Comparison of ENCODE assay signal across 8 cellular contexts in the genomic region with DNA sequence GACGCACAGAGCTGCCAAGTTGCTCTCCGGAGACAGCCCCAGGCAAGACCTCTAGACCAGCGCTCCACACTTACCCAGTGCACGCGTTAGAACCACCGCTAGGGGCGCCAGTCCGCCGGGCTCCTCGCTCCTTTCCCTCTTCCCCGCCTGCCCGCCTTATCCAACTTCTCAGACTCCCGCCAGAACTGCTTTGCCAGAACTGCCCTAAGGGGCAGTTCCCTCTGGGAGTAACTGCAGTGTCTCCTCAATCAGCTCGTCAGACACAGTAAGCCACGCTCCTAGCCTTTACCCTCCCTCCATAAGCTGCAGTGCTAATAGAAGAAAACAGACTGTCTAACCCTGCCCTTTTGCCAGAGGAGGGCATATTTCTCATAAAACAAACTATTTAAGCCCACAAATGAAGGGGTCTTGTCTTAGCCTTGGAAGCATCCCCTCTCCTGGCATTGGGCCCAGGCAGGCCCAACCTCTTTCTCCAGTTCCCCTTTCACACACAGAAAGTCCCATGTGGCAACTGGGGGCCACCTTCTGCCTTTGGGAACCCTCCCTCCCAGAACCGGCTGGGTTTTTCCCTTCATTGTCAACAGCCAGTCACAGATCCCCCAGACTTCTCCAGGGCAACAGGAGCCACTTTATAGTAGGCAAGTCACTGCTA. TPM values are rescaled to one million over a fixed set of nuclear protein-coding genes. Genes with fewer than 3 reads are reported as not detected.
DNase-seq lines count a peak whose midpoint lies in the region; ATAC-seq and TF ChIP-seq lines count a peak whose summit lies in the region.

No MANE protein-coding gene starts in this region.

- peak overlapping the region; percentile 61 for H3K4me3 ChIP-seq in ACC112 (ENCODE audit: low read depth, low read length)
- no peak overlapping the region for H3K4me3 ChIP-seq in LNCaP clone FGC (ENCODE audit: low read depth, low read length)
- no peak overlapping the region for H3K4me3 ChIP-seq in fibroblast of pulmonary artery (replicated peaks; ENCODE audit: low read depth, low read length)

- peak overlapping the region; percentile 93 for H3K27ac Mint-ChIP-seq in activated T-helper 17 cell treated with anti-CD3 and anti-CD28 coated beads, Interleukin-2, amount 50 U/mL, for 72 hours
- peak overlapping the region; percentile 94 to 100 (median 95) for H3K27ac Mint-ChIP-seq in nephron

- peak; percentile 68 for DNase-seq in LNCaP clone FGC (ENCODE audit: low read depth)
- peak; percentile 96 for DNase-seq in RPMI7951 (ENCODE audit: low read depth)
- peak; percentile 88 for DNase-seq in fibroblast of pulmonary artery (ENCODE audit: low read depth)
- peak; percentile 77 for DNase-seq in stimulated activated naive CD4-positive, alpha-beta T cell treated with Interleukin-2 at 50 U/mL for 16 hours (lab: John Stamatoyannopoulos, UW)

- peaks cover 51% of the 10 kb centered on the region for H3K4me1 Mint-ChIP-seq in activated T-helper 17 cell treated with anti-CD3 and anti-CD28 coated beads, Interleukin-2, amount 50 U/mL, for 72 hours
- H3K4me1 Mint-ChIP-seq in nephron, result peaks cover 79% of the 10 kb centered on the region

- H3K27ac ChIP-seq in ACC112 (ENCODE audit: low read depth, low read length), result no peak overlapping the region

- peaks cover 53% of the 10 kb centered on the region for H3K4me1 ChIP-seq in ACC112 (ENCODE audit: control insufficient read depth, insufficient read depth, low read length, unreplicated experiment)

- H3K79me2 ChIP-seq in ACC112 (ENCODE audit: control insufficient read depth, insufficient read depth, low read length, unreplicated experiment), result no peaks in the 10 kb centered on the region

- no peaks in the 10 kb centered on the region for H3K36me3 ChIP-seq in ACC112 (ENCODE audit: insufficient read depth, low read length)

- peak; percentile 27 for ATAC-seq in GM18907 (IDR thresholded peaks at IDR 0.05; ENCODE audit: unreplicated experiment)
- ATAC-seq in activated T-helper 17 cell treated with anti-CD3 and anti-CD28 coated beads, Interleukin-2, amount 50 U/mL, for 72 hours (replicated peaks), result peak; percentile 45

- no peaks in the 10 kb centered on the region for H3K9me3 Mint-ChIP-seq in activated T-helper 17 cell treated with anti-CD3 and anti-CD28 coated beads, Interleukin-2, amount 50 U/mL, for 72 hours
- no peaks in the 10 kb centered on the region for H3K9me3 Mint-ChIP-seq in nephron

- H3K27me3 Mint-ChIP-seq in activated T-helper 17 cell treated with anti-CD3 and anti-CD28 coated beads, Interleukin-2, amount 50 U/mL, for 72 hours, result no peaks in the 10 kb centered on the region
- H3K27me3 Mint-ChIP-seq in nephron (ENCODE audit: low read depth), result peaks cover 4% of the 10 kb centered on the region

- peaks cover 19% of the 10 kb centered on the region for H3K36me3 Mint-ChIP-seq in activated T-helper 17 cell treated with anti-CD3 and anti-CD28 coated beads, Interleukin-2, amount 50 U/mL, for 72 hours (ENCODE audit: low read depth)
- peaks cover 52% of the 10 kb centered on the region for H3K36me3 Mint-ChIP-seq in nephron (ENCODE audit: low read depth)

- peak overlapping the region; percentile 74 for H2AFZ ChIP-seq in ACC112 (ENCODE audit: low read length, unreplicated experiment)

- H3K27me3 ChIP-seq in ACC112 (ENCODE audit: insufficient read depth, low read length), result no peaks in the 10 kb centered on the region

- TF ChIP-seq CTCF in LNCaP clone FGC (IDR thresholded peaks at IDR 0.05; ENCODE audit: control insufficient read depth, extremely low read depth, insufficient read depth) (peak; percentile 84), fibroblast of pulmonary artery (IDR thresholded peaks at IDR 0.05; ENCODE audit: low read length, missing control alignments) (peak; percentile 92), nephron (IDR thresholded peaks at IDR 0.05; ENCODE audit: unreplicated experiment in 3 of 3) (peak; percentile 96 to 98 (median 96))

- peak overlapping the region; percentile 94 for H3K4me3 Mint-ChIP-seq in activated T-helper 17 cell treated with anti-CD3 and anti-CD28 coated beads, Interleukin-2, amount 50 U/mL, for 72 hours
- peak overlapping the region; percentile 78 to 99 (median 80) for H3K4me3 Mint-ChIP-seq in nephron

RNA-seq across cellular contexts. Expression of gene BMF, which starts 3.7 kb away (rescaled TPM):
- 13.8 and 13.9 TPM in 2 replicates for total RNA-seq in RPMI7951 (2014; rRNA removed; shearing (Covaris generic))
- total RNA-seq in activated T-helper 17 cell treated with anti-CD3 and anti-CD28 coated beads, Interleukin-2, amount 50 U/mL, for 72 hours, result 10 to 100 TPM in 1 of 2 donors, 1 to 10 TPM in 1; 3.2 to 19.3 TPM

RNA-seq across cellular contexts. Expression of gene BUB1B, which starts 55.9 kb away (rescaled TPM):
- total RNA-seq in RPMI7951 (2014; rRNA removed; shearing (Covaris generic)), result 108 and 126 TPM in 2 replicates
- 10 to 100 TPM; 85.7 to 99.5 TPM for total RNA-seq in activated T-helper 17 cell treated with anti-CD3 and anti-CD28 coated beads, Interleukin-2, amount 50 U/mL, for 72 hours
